8 cellular contexts compared by ENCODE assay signal in genomic region chr16:50067290-50067853, GRCh38. TPM values are rescaled to one million over a fixed set of nuclear protein-coding genes. Genes with fewer than 3 reads are reported as not detected.
DNase-seq lines count a peak whose midpoint lies in the region; ATAC-seq lines count a peak whose summit lies in the region.

No MANE protein-coding gene starts in this region.

- peak overlapping the region; percentile 24 to 68 (median 35) for H3K9ac ChIP-seq in skeletal muscle tissue (ENCODE audit: low read depth in 1 of 3, low read length in 3 of 3)

- no peak overlapping the region for H3K27ac ChIP-seq in skeletal muscle tissue (ENCODE audit: low read depth, low read length)

- H3K4me3 Mint-ChIP-seq in activated T-cell treated with anti-CD3 and anti-CD28 coated beads, Interleukin-2, amount 50 U/mL, for 24 hours, result peak overlapping the region; percentile 88

- DNase-seq in D341Med (ENCODE audit: low spot score), result peak; percentile 48
- DNase-seq in NCI-H2171 (lab: John Stamatoyannopoulos, UW), result peak; percentile 2
- DNase-seq in activated T-cell treated with anti-CD3 and anti-CD28 coated beads, Interleukin-2, amount 50 U/mL, for 24 hours, result peak; percentile 37
- peak; percentile 35 for DNase-seq in foreskin melanocyte

- peaks cover 22 to 28% (median 26%) of the 10 kb centered on the region in 3 donors for H3K4me1 ChIP-seq in skeletal muscle tissue (ENCODE audit: control insufficient read depth in 3 of 3, insufficient read depth in 3 of 3, low read length in 3 of 3)

- no peaks in the 10 kb centered on the region for H3K27me3 Mint-ChIP-seq in activated T-cell treated with anti-CD3 and anti-CD28 coated beads, Interleukin-2, amount 50 U/mL, for 24 hours

- H3K4me1 Mint-ChIP-seq in activated T-cell treated with anti-CD3 and anti-CD28 coated beads, Interleukin-2, amount 50 U/mL, for 24 hours (ENCODE audit: low read depth), result peaks cover 48% of the 10 kb centered on the region

- H3K36me3 ChIP-seq in skeletal muscle tissue (ENCODE audit: control insufficient read depth in 3 of 3, insufficient read depth in 3 of 3, low read length in 3 of 3), result peaks cover 8 to 22% (median 16%) of the 10 kb centered on the region in 3 donors

- H3K9me3 ChIP-seq in skeletal muscle tissue (ENCODE audit: control insufficient read depth in 3 of 3, low read length in 3 of 3), result no peaks in the 10 kb centered on the region

- H3K9me3 Mint-ChIP-seq in activated T-cell treated with anti-CD3 and anti-CD28 coated beads, Interleukin-2, amount 50 U/mL, for 24 hours, result no peaks in the 10 kb centered on the region

- no peaks in the 10 kb centered on the region for H3K27me3 ChIP-seq in skeletal muscle tissue (ENCODE audit: control insufficient read depth in 3 of 3, insufficient read depth in 3 of 3, low read length in 3 of 3)

- peak overlapping the region; percentile 13 to 81 (median 38) for H3K4me3 ChIP-seq in skeletal muscle tissue (ENCODE audit: low read length in 3 of 3)

- peak overlapping the region; percentile 84 for H3K27ac Mint-ChIP-seq in activated T-cell treated with anti-CD3 and anti-CD28 coated beads, Interleukin-2, amount 50 U/mL, for 24 hours

- peaks cover 51% of the 10 kb centered on the region for H3K36me3 Mint-ChIP-seq in activated T-cell treated with anti-CD3 and anti-CD28 coated beads, Interleukin-2, amount 50 U/mL, for 24 hours (ENCODE audit: low read depth)

- ATAC-seq in GM21576 (IDR thresholded peaks at IDR 0.05; ENCODE audit: unreplicated experiment) (peak; percentile 36), GM18909 (IDR thresholded peaks at IDR 0.05; ENCODE audit: poor library complexity, unreplicated experiment) (no peak), HG02763 (IDR thresholded peaks at IDR 0.05; ENCODE audit: unreplicated experiment) (no peak)

RNA-seq across cellular contexts. Expression of gene HEATR3, which starts 1.6 kb away (rescaled TPM):
- total RNA-seq in skeletal muscle tissue, result 25.1 TPM

RNA-seq across cellular contexts. Expression of gene CNEP1R1, which starts 42.3 kb away (rescaled TPM):
- 34.4 TPM for total RNA-seq in skeletal muscle tissue
